In the genomic region with DNA sequence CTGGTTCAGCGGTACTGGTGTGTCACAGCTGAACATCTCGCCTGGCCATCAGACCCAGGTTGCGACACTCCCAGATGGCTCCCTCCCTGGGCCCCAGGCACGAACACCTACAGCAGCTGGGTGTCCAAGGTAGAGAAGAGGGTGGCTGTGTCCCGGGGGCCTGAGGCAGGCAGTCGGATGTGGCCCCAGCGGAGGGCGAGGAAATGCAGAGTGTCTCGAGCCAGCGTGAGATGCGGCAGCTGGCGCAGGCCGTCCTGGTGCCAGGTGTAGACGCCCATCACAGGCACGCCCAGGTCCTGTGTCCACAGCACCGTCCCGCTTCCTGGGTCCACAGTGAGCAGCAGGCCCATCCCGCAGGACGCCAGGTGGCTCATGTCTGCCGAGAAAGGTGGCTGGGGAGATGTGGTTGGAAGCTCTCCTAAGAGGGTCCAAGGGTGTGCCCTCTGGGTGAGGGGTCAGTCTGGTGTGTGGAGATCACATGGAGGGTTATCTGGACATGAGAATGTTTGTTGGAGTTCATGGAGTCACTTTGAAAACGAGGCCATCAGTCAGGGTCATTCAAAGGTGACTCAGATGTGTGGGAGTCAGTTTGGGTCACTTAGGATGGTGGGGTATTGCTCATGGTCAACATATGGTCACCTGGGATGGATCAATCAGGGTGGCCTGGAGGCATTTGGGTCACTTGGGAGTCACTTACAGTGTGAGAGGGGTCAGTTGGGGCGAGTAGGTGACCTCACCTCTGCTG, we compare ENCODE assay signal across 25 cellular contexts. TPM values are rescaled to one million over a fixed set of nuclear protein-coding genes. Genes with fewer than 3 reads are reported as not detected.
"Had no signal": no experiment of that assay in that cellular context is flagged by ENCODE, and none has a peak within 500 bp of the region (broad histone marks: within the 10 kb centered on the region; RNA-seq: fewer than 3 reads in every experiment).

No MANE protein-coding gene starts in this region.

- H3K4me1 ChIP-seq: SJSA1 had no signal

- H3K4me3 ChIP-seq: MG63, SJSA1, SK-N-MC had no signal

- H3K9me3 ChIP-seq: MG63, SJSA1 had no signal

- DNase-seq: Karpas-422, KG1, MG63, NCI-H1092, NCI-H1105 treated with DMSO at 0.1 percent for 48 hours, NCI-H1417 treated with DMSO at 0.1 percent for 48 hours, NCI-H146, NCI-H1694 treated with DMSO at 0.1 percent for 48 hours, NCI-H1930, NCI-H2081, NCI-H2107, NCI-H2171, NCI-H226, NCI-H446, NCI-H510A, NCI-H524 treated with DMSO at 0.1 percent for 48 hours, NCI-H69, NCI-H774, Right ventricle myocardium superior, RPMI8226, SIG-M5 had no signal

- H3K27me3 ChIP-seq: MG63, SJSA1 had no signal

- H3K27ac ChIP-seq: SJSA1, SK-N-MC had no signal

- H3K36me3 ChIP-seq: MG63, SJSA1 had no signal

- FAIRE-seq: RCC 7860 had no signal

RNA-seq across cellular contexts. Expression of a gene that starts 8.1 kb away (rescaled TPM):
- total RNA-seq: HT1080, Right ventricle myocardium superior, SJSA1 had no signal

RNA-seq across cellular contexts. Expression of a gene that starts 49.9 kb away (rescaled TPM):
- total RNA-seq: HT1080, Right ventricle myocardium superior, SJSA1 had no signal
